20 cellular contexts compared by ENCODE assay signal in the genomic region with DNA sequence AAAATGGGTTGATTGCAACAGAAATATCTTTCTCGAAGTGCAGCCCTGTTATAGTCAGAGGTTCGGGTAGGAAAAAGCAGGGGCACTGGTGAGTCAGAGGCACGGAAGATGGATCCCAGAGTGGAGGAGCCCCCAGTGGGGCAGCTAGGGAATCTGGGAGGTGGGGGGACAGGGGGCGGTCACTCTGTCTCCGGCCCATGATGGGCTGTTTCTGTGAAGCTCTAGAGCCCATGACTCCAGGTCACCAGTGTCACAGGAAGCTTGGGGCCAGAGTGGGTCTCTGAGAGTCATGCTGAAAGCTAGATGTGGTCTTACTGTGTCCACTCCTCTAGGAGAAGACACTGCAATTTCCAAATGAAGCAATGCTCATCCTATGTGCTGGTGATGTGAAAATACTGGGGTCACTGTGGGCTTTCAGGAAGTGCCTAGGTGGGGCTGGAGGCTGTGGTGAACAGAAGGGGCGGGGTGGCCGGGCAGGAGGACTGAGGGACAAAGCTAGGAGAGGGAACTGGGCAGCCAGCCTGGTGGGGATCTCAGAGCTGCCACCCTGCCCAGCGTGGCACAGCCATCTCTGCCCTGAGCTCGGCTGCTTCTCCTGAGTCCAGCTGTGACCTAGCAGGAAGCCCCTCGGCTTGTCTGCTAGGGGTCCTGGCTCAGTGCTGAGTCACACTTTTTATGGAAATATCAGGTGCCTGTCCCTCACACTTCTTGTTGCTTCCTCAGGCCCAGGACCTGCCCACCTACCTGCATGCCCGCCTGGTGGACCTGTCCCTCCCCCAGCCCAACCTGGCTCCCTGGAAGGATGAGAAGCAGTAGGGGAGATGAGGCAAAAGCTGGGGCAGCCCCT. TPM values are rescaled to one million over a fixed set of nuclear protein-coding genes. Genes with fewer than 3 reads are reported as not detected.
DNase-seq lines count a peak whose midpoint lies in the region; ATAC-seq, FAIRE-seq and TF ChIP-seq lines count a peak whose summit lies in the region.
"Had no signal": no experiment of that assay in that cellular context is flagged by ENCODE, and none has a peak within 500 bp of the region (broad histone marks: within the 10 kb centered on the region; RNA-seq: fewer than 3 reads in every experiment).

No MANE protein-coding gene starts in this region.

- no peaks in the 10 kb centered on the region for H3K36me3 ChIP-seq in mammary epithelial cell (ENCODE audit: insufficient read depth, low read length)
- H3K36me3 ChIP-seq: esophagus muscularis mucosa had no signal

- no peak for ATAC-seq in T-cell (replicated peaks in 1 of 4)
- no peak for ATAC-seq in central memory CD8-positive, alpha-beta T cell (replicated peaks; ENCODE audit: extremely low read depth, poor library complexity, severe bottlenecking)
- no peak for ATAC-seq in stimulated activated memory B cell treated with anti-CD40 and anti-IgM and Interleukin-4, amounts not matched to agents 10 μg/mL and 1 μg/mL and 100 μg/mL, for 72 hours
- ATAC-seq: sciatic nerve had no signal

- BruUV-seq in mammary epithelial cell (replicated peaks; lab: Mats Ljungman, UMichigan), result no TSS peak

- no peaks in the 10 kb centered on the region for H3K27me3 Mint-ChIP-seq in activated T-cell treated with anti-CD3 and anti-CD28 coated beads, Interleukin-2, amount 50 U/mL, for 24 hours
- H3K27me3 Mint-ChIP-seq in T-cell, result no peaks in the 10 kb centered on the region
- no peaks in the 10 kb centered on the region for H3K27me3 Mint-ChIP-seq in central memory CD8-positive, alpha-beta T cell
- H3K27me3 Mint-ChIP-seq in stimulated activated memory B cell treated with anti-CD40 and anti-IgM and Interleukin-4, amounts not matched to agents 10 μg/mL and 1 μg/mL and 100 μg/mL, for 72 hours, result peaks cover 11% of the 10 kb centered on the region

- WGBS in mammary epithelial cell (ENCODE audit: low coverage, missing lambda C conversion rate), result 62% methylated on average over 8 of the region's 11 CpGs

- H3K36me3 Mint-ChIP-seq in activated T-cell treated with anti-CD3 and anti-CD28 coated beads, Interleukin-2, amount 50 U/mL, for 24 hours (ENCODE audit: low read depth), result no peaks in the 10 kb centered on the region
- no peaks in the 10 kb centered on the region for H3K36me3 Mint-ChIP-seq in T-cell
- peaks cover 2% of the 10 kb centered on the region for H3K36me3 Mint-ChIP-seq in central memory CD8-positive, alpha-beta T cell (ENCODE audit: insufficient read depth)
- no peaks in the 10 kb centered on the region for H3K36me3 Mint-ChIP-seq in stimulated activated memory B cell treated with anti-CD40 and anti-IgM and Interleukin-4, amounts not matched to agents 10 μg/mL and 1 μg/mL and 100 μg/mL, for 72 hours
- H3K36me3 Mint-ChIP-seq: type B pancreatic cell had no signal

- peaks cover 63% of the 10 kb centered on the region for H3K4me1 Mint-ChIP-seq in activated T-cell treated with anti-CD3 and anti-CD28 coated beads, Interleukin-2, amount 50 U/mL, for 24 hours (ENCODE audit: low read depth)
- peaks cover 48 to 58% (median 53%) of the 10 kb centered on the region in 3 donors for H3K4me1 Mint-ChIP-seq in T-cell
- peaks cover 33% of the 10 kb centered on the region for H3K4me1 Mint-ChIP-seq in central memory CD8-positive, alpha-beta T cell
- H3K4me1 Mint-ChIP-seq in stimulated activated memory B cell treated with anti-CD40 and anti-IgM and Interleukin-4, amounts not matched to agents 10 μg/mL and 1 μg/mL and 100 μg/mL, for 72 hours, result peaks cover 49% of the 10 kb centered on the region

- H3K4me2 ChIP-seq in mammary epithelial cell (ENCODE audit: insufficient read depth, low read depth, low read length), result no peak overlapping the region

- no peaks in the 10 kb centered on the region for H4K20me1 ChIP-seq in mammary epithelial cell (ENCODE audit: insufficient read depth, low read length)

- no peaks in the 10 kb centered on the region for H3K27me3 ChIP-seq in mammary epithelial cell (ENCODE audit: insufficient read depth, low read length)

- FAIRE-seq in H54 (lab: Jason Lieb, UNC), result no peak
- FAIRE-seq: islet of Langerhans had no signal

- no peak overlapping the region for H3K4me3 ChIP-seq in mammary epithelial cell (replicated peaks in 1 of 3; ENCODE audit: insufficient read depth in 1 of 3, low read depth in 2 of 3, low read length in 3 of 3)
- H3K4me3 ChIP-seq: esophagus muscularis mucosa had no signal

- no peaks in the 10 kb centered on the region for H3K79me2 ChIP-seq in mammary epithelial cell (ENCODE audit: insufficient read depth, low read length)

- TF ChIP-seq POLR2A in erythroblast (IDR thresholded peaks at IDR 0.05; ENCODE audit: low read length), result no peak
- TF ChIP-seq POLR2A in H54 (IDR thresholded peaks at IDR 0.05; ENCODE audit: low read depth, low read length), result no peak

- dilution Hi-C loops in mammary epithelial cell (cut with HindIII; ENCODE audit: low sequenced_read_pairs), result loop anchor here (5.0 kb wide), 2 partner anchors 52 to 53 kb away; a partner anchor contains a TSS

- no peak overlapping the region for H2AFZ ChIP-seq in mammary epithelial cell (ENCODE audit: low read depth, low read length)

- in situ Hi-C loops in mammary epithelial cell (cut with MboI; ENCODE audit: low sequenced_read_pairs in 2 of 2), result no loop called here

- no peak for TF ChIP-seq CTCF in mammary epithelial cell (conservative IDR thresholded peaks at IDR 0.05 in 1 of 2, IDR thresholded peaks at IDR 0.05 in 1 of 2; ENCODE audit: extremely low read depth in 1 of 2, insufficient read depth in 1 of 2, low read depth in 1 of 2, low read length in 2 of 2)

- CTCF ChIA-PET in T-cell (lab: Charles Lee), result no interaction called here
- CTCF ChIA-PET in mammary epithelial cell (lab: Charles Lee; ENCODE audit: low non-redundant PET), result no interaction called here

- H3K27ac Mint-ChIP-seq in activated T-cell treated with anti-CD3 and anti-CD28 coated beads, Interleukin-2, amount 50 U/mL, for 24 hours, result peak overlapping the region; percentile 98
- H3K27ac Mint-ChIP-seq in T-cell, result peak overlapping the region; percentile 82 to 87
- H3K27ac Mint-ChIP-seq in central memory CD8-positive, alpha-beta T cell (ENCODE audit: low read depth), result peak overlapping the region; percentile 79
- peak overlapping the region; percentile 85 for H3K27ac Mint-ChIP-seq in stimulated activated memory B cell treated with anti-CD40 and anti-IgM and Interleukin-4, amounts not matched to agents 10 μg/mL and 1 μg/mL and 100 μg/mL, for 72 hours
- H3K27ac Mint-ChIP-seq: type B pancreatic cell had no signal

- no peak overlapping the region for H3K9ac ChIP-seq in mammary epithelial cell (ENCODE audit: insufficient read depth, low read length)

- H3K4me1 ChIP-seq in mammary epithelial cell (ENCODE audit: insufficient read depth, low read length), result no peaks in the 10 kb centered on the region
- H3K4me1 ChIP-seq: Caco-2, esophagus muscularis mucosa had no signal

- DNase-seq in activated T-cell treated with anti-CD3 and anti-CD28 coated beads, Interleukin-2, amount 50 U/mL, for 24 hours, result no peak
- DNase-seq in activated T-cell treated with anti-CD3 and anti-CD28 coated beads for 4 hours (no peak), T-cell (no peak), erythroblast (lab: John Stamatoyannopoulos, UW) (no peak), mammary epithelial cell (no peak), H54 (ENCODE audit: insufficient read length, low spot score) (no peak)
- DNase-seq in central memory CD8-positive, alpha-beta T cell (ENCODE audit: low spot score in 2 of 2), result no peak
- DNase-seq: ACHN, Caco-2, mesenchymal stem cell, NCI-H2029, NCI-H526 treated with DMSO at 0.1 percent for 48 hours, occipital lobe had no signal

- POLR2A ChIA-PET in T-cell (lab: Charles Lee), result no interaction called here

- intact Hi-C loops in mammary epithelial cell (cut with micrococcal nuclease), result no loop called here

- H3K4me3 Mint-ChIP-seq in activated T-cell treated with anti-CD3 and anti-CD28 coated beads, Interleukin-2, amount 50 U/mL, for 24 hours, result peak overlapping the region; percentile 53
- peak overlapping the region in 1 of 3 donors; percentile 80 for H3K4me3 Mint-ChIP-seq in T-cell
- peak overlapping the region; percentile 68 for H3K4me3 Mint-ChIP-seq in central memory CD8-positive, alpha-beta T cell
- H3K4me3 Mint-ChIP-seq in stimulated activated memory B cell treated with anti-CD40 and anti-IgM and Interleukin-4, amounts not matched to agents 10 μg/mL and 1 μg/mL and 100 μg/mL, for 72 hours, result no peak overlapping the region
- H3K4me3 Mint-ChIP-seq: type B pancreatic cell had no signal

- peaks cover 11% of the 10 kb centered on the region for H3K9me3 ChIP-seq in mammary epithelial cell (replicated peaks; ENCODE audit: insufficient read depth, low read length)
- H3K9me3 ChIP-seq: Caco-2, esophagus muscularis mucosa had no signal

- no peaks in the 10 kb centered on the region for H3K9me3 Mint-ChIP-seq in activated T-cell treated with anti-CD3 and anti-CD28 coated beads, Interleukin-2, amount 50 U/mL, for 24 hours
- no peaks in the 10 kb centered on the region for H3K9me3 Mint-ChIP-seq in T-cell
- H3K9me3 Mint-ChIP-seq in central memory CD8-positive, alpha-beta T cell, result no peaks in the 10 kb centered on the region
- peaks cover 4% of the 10 kb centered on the region for H3K9me3 Mint-ChIP-seq in stimulated activated memory B cell treated with anti-CD40 and anti-IgM and Interleukin-4, amounts not matched to agents 10 μg/mL and 1 μg/mL and 100 μg/mL, for 72 hours

- no peak overlapping the region for H3K27ac ChIP-seq in mammary epithelial cell (ENCODE audit: insufficient read depth, low read depth, low read length)
- H3K27ac ChIP-seq: esophagus muscularis mucosa had no signal

RNA-seq across cellular contexts. Expression of a gene that starts 54.2 kb away (rescaled TPM):
- total RNA-seq in T-cell (10 to 100 TPM; 16.9 to 67.2 (median 28.4) TPM), mammary epithelial cell (not detected)
- polyA plus RNA-seq in mammary epithelial cell, result 0.01 TPM
- not detected for polyA minus RNA-seq in mammary epithelial cell
- total RNA-seq: Caco-2, dermis blood vessel endothelial cell, H4 had no signal

Comparison
In these comparisons a context has a peak if more than half of its experiments do, and no peak if none do; other contexts are left out.
1. RNA of a gene that starts 54.2 kb away (total RNA-seq): 16.9 to 67.2 TPM in T-cell; not detected in mammary epithelial cell; every median in the first group is over 10 times any median in the second.
2. Peak in every context shown above with its lines, with median percentiles within 50 percentile points of each other: H3K27ac Mint-ChIP-seq.